ENCODE assay signal across 14 cellular contexts in the genomic region with DNA sequence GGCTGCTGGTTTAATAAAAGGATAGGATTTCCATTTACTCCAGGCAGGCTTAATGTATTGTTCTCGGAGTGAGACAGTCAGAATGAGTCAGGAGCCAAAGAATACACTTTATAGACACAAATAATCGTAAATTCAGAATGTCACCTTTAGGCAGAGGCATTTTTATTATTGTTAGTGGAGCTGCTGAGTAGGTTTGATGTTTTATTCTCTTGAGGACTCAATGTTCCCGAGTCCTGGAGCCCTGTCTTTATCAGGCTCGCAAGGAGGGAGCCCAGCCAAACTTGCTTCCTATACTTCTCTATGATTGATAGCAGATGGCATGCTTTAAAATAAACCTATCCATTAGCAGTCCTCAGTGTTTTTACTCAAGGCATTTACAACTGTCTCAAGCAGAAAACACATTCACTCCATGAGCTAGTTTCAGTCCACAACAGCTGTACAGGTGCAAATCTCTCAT.
DNase-seq lines count a peak whose midpoint lies in the region; ATAC-seq and TF ChIP-seq lines count a peak whose summit lies in the region.
"Had no signal": no experiment of that assay in that cellular context is flagged by ENCODE, and none has a peak within 500 bp of the region (broad histone marks: within the 10 kb centered on the region; RNA-seq: fewer than 3 reads in every experiment).

No MANE protein-coding gene starts in this region.

- DNase-seq in EL (peak; percentile 40), NCI-H1105 (lab: John Stamatoyannopoulos, UW) (peak; percentile 27), dermis blood vessel endothelial cell (peak; percentile 72), kidney tubule cell (ENCODE audit: low spot score) (peak; percentile 9), endothelial cell (ENCODE audit: low spot score) (no peak), occipital lobe (lab: John Stamatoyannopoulos, UW) (no peak), UCSD-AML1 (lab: John Stamatoyannopoulos, UW; ENCODE audit: unreplicated experiment) (no peak)
- DNase-seq: activated CD4-positive, alpha-beta T cell treated with anti-CD3 and anti-CD28 coated beads for 1 hour; CD4-positive, CD25-positive, alpha-beta regulatory T cell; naive thymus-derived CD8-positive, alpha-beta T cell; NCI-H2029 treated with DMSO at 0.1 percent for 48 hours; stimulated activated naive CD8-positive, alpha-beta T cell treated with anti-CD3 and anti-CD28 coated beads, Interleukin-15, Interleukin-2, amounts not matched to agents 100 U/mL and 50 U/mL, for 24 hours had no signal

- no peaks in the 10 kb centered on the region for H3K4me1 Mint-ChIP-seq in endothelial cell (ENCODE audit: unreplicated experiment)
- H3K4me1 Mint-ChIP-seq: CD4-positive, CD25-positive, alpha-beta regulatory T cell; naive thymus-derived CD8-positive, alpha-beta T cell had no signal

- H3K36me3 Mint-ChIP-seq in endothelial cell (ENCODE audit: low read depth, unreplicated experiment): no peaks in the 10 kb centered on the region
- H3K36me3 Mint-ChIP-seq: CD4-positive, CD25-positive, alpha-beta regulatory T cell; naive thymus-derived CD8-positive, alpha-beta T cell had no signal

- no peak for TF ChIP-seq CTCF in endothelial cell (IDR thresholded peaks at IDR 0.05; ENCODE audit: unreplicated experiment)

- no peaks in the 10 kb centered on the region for H3K9me3 Mint-ChIP-seq in endothelial cell (ENCODE audit: unreplicated experiment)
- H3K9me3 Mint-ChIP-seq: dendritic cell treated with granulocyte-macrophage colony-stimulating factor and Interleukin-4, amounts not matched to agents 40 ng/mL and 50 ng/mL, for 4 days; naive thymus-derived CD8-positive, alpha-beta T cell had no signal

- no peaks in the 10 kb centered on the region for H3K27me3 Mint-ChIP-seq in endothelial cell (ENCODE audit: unreplicated experiment)
- H3K27me3 Mint-ChIP-seq: CD4-positive, CD25-positive, alpha-beta regulatory T cell; dendritic cell treated with granulocyte-macrophage colony-stimulating factor and Interleukin-4, amounts not matched to agents 40 ng/mL and 50 ng/mL, for 4 days had no signal

- H3K4me3 Mint-ChIP-seq in endothelial cell (ENCODE audit: unreplicated experiment): no peak overlapping the region
- H3K4me3 Mint-ChIP-seq: dendritic cell treated with granulocyte-macrophage colony-stimulating factor and Interleukin-4, amounts not matched to agents 40 ng/mL and 50 ng/mL, for 4 days; naive thymus-derived CD8-positive, alpha-beta T cell had no signal

- no peak overlapping the region for H3K27ac Mint-ChIP-seq in endothelial cell (ENCODE audit: unreplicated experiment)
- H3K27ac Mint-ChIP-seq: CD4-positive, CD25-positive, alpha-beta regulatory T cell; dendritic cell treated with granulocyte-macrophage colony-stimulating factor and Interleukin-4, amounts not matched to agents 40 ng/mL and 50 ng/mL, for 4 days; naive thymus-derived CD8-positive, alpha-beta T cell had no signal

- no peak for ATAC-seq in HG02571 (IDR thresholded peaks at IDR 0.05; ENCODE audit: unreplicated experiment)
- ATAC-seq: naive thymus-derived CD8-positive, alpha-beta T cell; stimulated activated naive CD8-positive, alpha-beta T cell treated with anti-CD3 and anti-CD28 coated beads, Interleukin-15, Interleukin-2, amounts not matched to agents 100 U/mL and 50 U/mL, for 24 hours had no signal

Comparison
In these comparisons a context has a peak if more than half of its experiments do, and no peak if none do; other contexts are left out.
1. DNase-seq: peak in EL (single experiment), NCI-H1105 (single experiment), dermis blood vessel endothelial cell (single experiment) and kidney tubule cell (single experiment); none in endothelial cell (single experiment), occipital lobe (single experiment) and UCSD-AML1 (single experiment).